22 cellular contexts compared by ENCODE assay signal in genomic region chr11:92769125-92769524, GRCh38.
"Had no signal": no experiment of that assay in that cellular context is flagged by ENCODE, and none has a peak within 500 bp of the region (broad histone marks: within the 10 kb centered on the region; RNA-seq: fewer than 3 reads in every experiment).

No MANE protein-coding gene starts in this region.

- ATAC-seq: activated CD8-positive, alpha-beta T cell treated with anti-CD3 and anti-CD28 coated beads, Interleukin-2, amount 10 ng/mL, durations not matched to agents 7 days and 5 days; activated T-cell treated with anti-CD3 and anti-CD28 coated beads, Interleukin-2, amount 50 U/mL, for 4 hours; effector memory CD8-positive, alpha-beta T cell; naive thymus-derived CD8-positive, alpha-beta T cell; sciatic nerve; stimulated activated effector memory CD8-positive, alpha-beta T cell treated with anti-CD3 and anti-CD28 coated beads, Interleukin-12 subunit alpha, Interleukin-12 subunit beta, amount 100 ng/mL, for 72 hours; T-cell; upper lobe of right lung had no signal

- H3K4me3 Mint-ChIP-seq: activated CD4-positive, alpha-beta T cell treated with anti-CD3 and anti-CD28 coated beads, Interleukin-2, amount 10 ng/mL, durations not matched to agents 7 days and 5 days; activated CD8-positive, alpha-beta T cell treated with anti-CD3 and anti-CD28 coated beads, Interleukin-2, amount 10 ng/mL, durations not matched to agents 7 days and 5 days; activated naive CD4-positive, alpha-beta T cell treated with anti-CD3 and anti-CD28 coated beads for 36 hours; activated T-cell treated with anti-CD3 and anti-CD28 coated beads, Interleukin-2, amount 50 U/mL, for 4 hours; dendritic cell treated with granulocyte-macrophage colony-stimulating factor and Interleukin-4, amounts not matched to agents 40 ng/mL and 50 ng/mL, for 4 days; effector memory CD8-positive, alpha-beta T cell; memory B cell; naive thymus-derived CD8-positive, alpha-beta T cell; stimulated activated effector memory CD8-positive, alpha-beta T cell treated with anti-CD3 and anti-CD28 coated beads, Interleukin-12 subunit alpha, Interleukin-12 subunit beta, amount 100 ng/mL, for 72 hours; T-cell had no signal

- H3K4me3 ChIP-seq: esophagus squamous epithelium, left ventricle myocardium inferior, pancreas, stomach, upper lobe of right lung had no signal

- H3K4me1 Mint-ChIP-seq: memory B cell; stimulated activated effector memory CD8-positive, alpha-beta T cell treated with anti-CD3 and anti-CD28 coated beads, Interleukin-12 subunit alpha, Interleukin-12 subunit beta, amount 100 ng/mL, for 72 hours had no signal

- H3K9me3 Mint-ChIP-seq: activated CD4-positive, alpha-beta T cell treated with anti-CD3 and anti-CD28 coated beads, Interleukin-2, amount 10 ng/mL, durations not matched to agents 7 days and 5 days; activated naive CD4-positive, alpha-beta T cell treated with anti-CD3 and anti-CD28 coated beads for 36 hours; activated T-cell treated with anti-CD3 and anti-CD28 coated beads, Interleukin-2, amount 50 U/mL, for 4 hours; dendritic cell treated with granulocyte-macrophage colony-stimulating factor and Interleukin-4, amounts not matched to agents 40 ng/mL and 50 ng/mL, for 4 days; stimulated activated effector memory CD8-positive, alpha-beta T cell treated with anti-CD3 and anti-CD28 coated beads, Interleukin-12 subunit alpha, Interleukin-12 subunit beta, amount 100 ng/mL, for 72 hours had no signal

- H3K4me1 ChIP-seq: esophagus squamous epithelium, pancreas, upper lobe of right lung had no signal

- DNase-seq: activated CD4-positive, alpha-beta T cell treated with anti-CD3 and anti-CD28 coated beads, Interleukin-2, amount 10 ng/mL, durations not matched to agents 7 days and 5 days; activated CD8-positive, alpha-beta T cell treated with anti-CD3 and anti-CD28 coated beads, Interleukin-2, amount 10 ng/mL, durations not matched to agents 7 days and 5 days; activated naive CD4-positive, alpha-beta T cell treated with anti-CD3 and anti-CD28 coated beads for 36 hours; activated T-cell treated with anti-CD3 and anti-CD28 coated beads, Interleukin-2, amount 50 U/mL, for 4 hours; aorta; cerebellar nuclear complex; effector memory CD8-positive, alpha-beta T cell; esophagus squamous epithelium; islet precursor cell; left ventricle myocardium inferior; naive thymus-derived CD8-positive, alpha-beta T cell; pancreas; stimulated activated CD4-positive, alpha-beta T cell treated with anti-CD3 and anti-CD28 coated beads, Interleukin-4, amount 100 ng/mL, for 24 hours; stomach; T-cell; T1000; upper lobe of right lung had no signal

- H3K36me3 ChIP-seq: esophagus squamous epithelium, left ventricle myocardium inferior, neutrophil, pancreas, stomach, upper lobe of right lung had no signal

- H3K27ac ChIP-seq: esophagus squamous epithelium, left ventricle myocardium inferior, neutrophil, pancreas, stomach, upper lobe of right lung had no signal

- H3K27ac Mint-ChIP-seq: activated CD4-positive, alpha-beta T cell treated with anti-CD3 and anti-CD28 coated beads, Interleukin-2, amount 10 ng/mL, durations not matched to agents 7 days and 5 days; activated CD8-positive, alpha-beta T cell treated with anti-CD3 and anti-CD28 coated beads, Interleukin-2, amount 10 ng/mL, durations not matched to agents 7 days and 5 days; activated naive CD4-positive, alpha-beta T cell treated with anti-CD3 and anti-CD28 coated beads for 36 hours; dendritic cell treated with granulocyte-macrophage colony-stimulating factor and Interleukin-4, amounts not matched to agents 40 ng/mL and 50 ng/mL, for 4 days; effector memory CD8-positive, alpha-beta T cell; memory B cell; naive thymus-derived CD8-positive, alpha-beta T cell; stimulated activated effector memory CD8-positive, alpha-beta T cell treated with anti-CD3 and anti-CD28 coated beads, Interleukin-12 subunit alpha, Interleukin-12 subunit beta, amount 100 ng/mL, for 72 hours; T-cell had no signal

- H3K36me3 Mint-ChIP-seq: memory B cell; naive thymus-derived CD8-positive, alpha-beta T cell; stimulated activated effector memory CD8-positive, alpha-beta T cell treated with anti-CD3 and anti-CD28 coated beads, Interleukin-12 subunit alpha, Interleukin-12 subunit beta, amount 100 ng/mL, for 72 hours; T-cell had no signal

- H3K27me3 ChIP-seq: esophagus squamous epithelium, neutrophil, stomach, upper lobe of right lung had no signal

- H3K9me3 ChIP-seq: esophagus squamous epithelium, left ventricle myocardium inferior, neutrophil, pancreas, stomach, upper lobe of right lung had no signal
